ENCODE assay signal across 8 cellular contexts in genomic region chr2:74498500-74499268, GRCh38. TPM values are rescaled to one million over a fixed set of nuclear protein-coding genes. Genes with fewer than 3 reads are reported as not detected.
DNase-seq lines count a peak whose midpoint lies in the region; ATAC-seq and TF ChIP-seq lines count a peak whose summit lies in the region.

No MANE protein-coding gene starts in this region.

- no peaks in the 10 kb centered on the region for H3K36me3 ChIP-seq in kidney epithelial cell (ENCODE audit: control insufficient read depth, insufficient read depth, low read length)
- H3K36me3 ChIP-seq in thymus (ENCODE audit: control insufficient read depth, insufficient read depth): peaks cover 1% of the 10 kb centered on the region

- ATAC-seq in GM18870 (IDR thresholded peaks at IDR 0.05; ENCODE audit: unreplicated experiment) (no peak), GM21529 (IDR thresholded peaks at IDR 0.05; ENCODE audit: unreplicated experiment) (no peak)

- H3K4me1 ChIP-seq in thymus (ENCODE audit: control insufficient read depth, insufficient read depth, low read length): peaks cover 20% of the 10 kb centered on the region

- peaks cover 32% of the 10 kb centered on the region for H3K4me1 Mint-ChIP-seq in activated naive CD8-positive, alpha-beta T cell treated with anti-CD3 and anti-CD28 coated beads for 36 hours

- 2% methylated on average over 41 of the region's 41 CpGs for WGBS in thymus

- H3K4me3 Mint-ChIP-seq in activated naive CD8-positive, alpha-beta T cell treated with anti-CD3 and anti-CD28 coated beads for 36 hours: peak overlapping the region; percentile 73

- H3K27me3 Mint-ChIP-seq in activated naive CD8-positive, alpha-beta T cell treated with anti-CD3 and anti-CD28 coated beads for 36 hours: peaks cover 63% of the 10 kb centered on the region

- H3K27ac Mint-ChIP-seq in activated naive CD8-positive, alpha-beta T cell treated with anti-CD3 and anti-CD28 coated beads for 36 hours: peak overlapping the region; percentile 65

- peaks cover 40% of the 10 kb centered on the region for H3K27me3 ChIP-seq in AG04450 (ENCODE audit: control insufficient read depth, insufficient read depth, low read length)
- H3K27me3 ChIP-seq in kidney epithelial cell (ENCODE audit: control insufficient read depth, insufficient read depth, low read length): peaks cover 48% of the 10 kb centered on the region
- peaks cover 76% of the 10 kb centered on the region for H3K27me3 ChIP-seq in thymus (ENCODE audit: control insufficient read depth, insufficient read depth)

- TF ChIP-seq CTCF in AG04450 (IDR thresholded peaks at IDR 0.05; ENCODE audit: low read depth, low read length): no peak
- TF ChIP-seq CTCF in kidney epithelial cell (IDR thresholded peaks at IDR 0.05; ENCODE audit: insufficient read depth, low read length, poor library complexity, severe bottlenecking): no peak

- POLR2A ChIA-PET in AG04450 (lab: Yijun Ruan, JAX): interaction anchor here (1.1 kb wide), 1 partner anchor 31 kb away, joined by 4 read pairs; the partner anchor contains the start of genes AUP1 and HTRA2

- H3K4me3 ChIP-seq in AG04450 (ENCODE audit: low read depth, low read length) (peak overlapping the region; percentile 48), kidney epithelial cell (ENCODE audit: low read depth, low read length) (peak overlapping the region; percentile 25), thymus (ENCODE audit: low read length) (peak overlapping the region; percentile 29)

- DNase-seq in AG04450 (ENCODE audit: low read depth, low spot score) (no peak), HCEC 1CT (peak; percentile 75), kidney epithelial cell (ENCODE audit: low read depth) (no peak), UCSD-AML1 (lab: John Stamatoyannopoulos, UW; ENCODE audit: unreplicated experiment) (no peak)
- no peak for DNase-seq in activated naive CD8-positive, alpha-beta T cell treated with anti-CD3 and anti-CD28 coated beads for 36 hours

- no peaks in the 10 kb centered on the region; the same call in 1 of the 2 replicates for H3K9me3 ChIP-seq in AG04450 (ENCODE audit: control insufficient read depth, insufficient read depth, low read length)
- no peaks in the 10 kb centered on the region for H3K9me3 ChIP-seq in thymus (ENCODE audit: control insufficient read depth)

- CTCF ChIA-PET in AG04450 (lab: Charles Lee): interaction anchor here (1.7 kb wide), 1 partner anchor 90 kb away, joined by 7 read pairs; no protein-coding TSS in a partner anchor

- peaks cover 7% of the 10 kb centered on the region for H3K36me3 Mint-ChIP-seq in activated naive CD8-positive, alpha-beta T cell treated with anti-CD3 and anti-CD28 coated beads for 36 hours

- H3K27ac ChIP-seq in AG04450 (ENCODE audit: low read depth, low read length) (no peak overlapping the region), thymus (ENCODE audit: low read depth) (no peak overlapping the region)

- H3K9me3 Mint-ChIP-seq in activated naive CD8-positive, alpha-beta T cell treated with anti-CD3 and anti-CD28 coated beads for 36 hours: no peaks in the 10 kb centered on the region

RNA-seq across cellular contexts. Expression of gene LBX2, which starts 0.7 kb away (rescaled TPM):
- polyA plus RNA-seq in AG04450 (2011; rRNA removed) (0.76 and 0.86 TPM in 2 replicates), thymus (0.89 TPM)
- 0.37 and 0.48 TPM in 2 replicates for polyA minus RNA-seq in AG04450 (2011; rRNA and poly(A)+ RNA removed)
- total RNA-seq in activated naive CD8-positive, alpha-beta T cell treated with anti-CD3 and anti-CD28 coated beads for 36 hours: under 1 TPM in 1 of 2 experiments, not detected in 1; 0.18 TPM
- total RNA-seq in kidney epithelial cell: 1.9 and 3.4 TPM in 2 replicates

RNA-seq across cellular contexts. Expression of gene PCGF1, which starts 8.8 kb away (rescaled TPM):
- polyA plus RNA-seq in AG04450 (2011; rRNA removed) (20.9 and 21.4 TPM in 2 replicates), thymus (29.0 TPM)
- polyA minus RNA-seq in AG04450 (2011; rRNA and poly(A)+ RNA removed): 55.0 and 60.4 TPM in 2 replicates
- total RNA-seq in activated naive CD8-positive, alpha-beta T cell treated with anti-CD3 and anti-CD28 coated beads for 36 hours: 10 to 100 TPM; 17.7 to 18.9 TPM
- total RNA-seq in kidney epithelial cell: 17.1 and 19.3 TPM in 2 replicates

RNA-seq across cellular contexts. Expression of gene TLX2, which starts 15.6 kb away (rescaled TPM):
- polyA plus RNA-seq in AG04450 (2011; rRNA removed): not detected in 2 replicates
- 0.14 TPM in 1 of 2 replicates, not detected in the other for polyA minus RNA-seq in AG04450 (2011; rRNA and poly(A)+ RNA removed)
- under 1 TPM in 1 of 2 experiments, not detected in 1; 0.12 TPM for total RNA-seq in activated naive CD8-positive, alpha-beta T cell treated with anti-CD3 and anti-CD28 coated beads for 36 hours
- total RNA-seq in kidney epithelial cell: 0.27 TPM in 1 of 2 replicates, not detected in the other
- polyA plus RNA-seq in thymus: 0.11 TPM

RNA-seq across cellular contexts. Expression of gene TTC31, which starts 15.8 kb away (rescaled TPM):
- 16.4 and 17.7 TPM in 2 replicates for polyA plus RNA-seq in AG04450 (2011; rRNA removed)
- 18.3 TPM in 2 replicates for polyA minus RNA-seq in AG04450 (2011; rRNA and poly(A)+ RNA removed)
- 10 to 100 TPM; 22.7 to 23.2 TPM for total RNA-seq in activated naive CD8-positive, alpha-beta T cell treated with anti-CD3 and anti-CD28 coated beads for 36 hours
- 19.1 and 20.3 TPM in 2 replicates for total RNA-seq in kidney epithelial cell
- 23.5 TPM for polyA plus RNA-seq in thymus

RNA-seq across cellular contexts. Expression of gene CCDC142, which starts 15.9 kb away (rescaled TPM):
- polyA plus RNA-seq in AG04450 (2011; rRNA removed) (4.5 and 4.6 TPM in 2 replicates), thymus (6.7 TPM)
- polyA minus RNA-seq in AG04450 (2011; rRNA and poly(A)+ RNA removed): 21.2 and 25.0 TPM in 2 replicates
- total RNA-seq in activated naive CD8-positive, alpha-beta T cell treated with anti-CD3 and anti-CD28 coated beads for 36 hours: 10 to 100 TPM in 1 of 2 experiments, 1 to 10 TPM in 1; 8.0 to 11.8 TPM
- 4.4 and 9.5 TPM in 2 replicates for total RNA-seq in kidney epithelial cell
